ENCODE assay signal across 33 cellular contexts in genomic region chr20:53177687-53178086, GRCh38.
DNase-seq lines count a peak whose midpoint lies in the region; ATAC-seq, FAIRE-seq and TF ChIP-seq lines count a peak whose summit lies in the region.
"Had no signal": no experiment of that assay in that cellular context is flagged by ENCODE, and none has a peak within 500 bp of the region (broad histone marks: within the 10 kb centered on the region; RNA-seq: fewer than 3 reads in every experiment).

No MANE protein-coding gene starts in this region.

- TF ChIP-seq POLR2A in HepG2 (IDR thresholded peaks at IDR 0.05; ENCODE audit: insufficient read depth in 1 of 2, low read depth in 2 of 2, low read length in 2 of 2) (no peak), right lobe of liver (IDR thresholded peaks at IDR 0.05) (no peak), K562 (conservative IDR thresholded peaks at IDR 0.05) (no peak)

- H3K4me2 ChIP-seq in HepG2 (ENCODE audit: low read depth, low read length) (no peak overlapping the region), K562 (ENCODE audit: insufficient read depth, low read length) (no peak overlapping the region)
- H3K4me2 ChIP-seq: A549; BLaER1; BLaER1 treated with 17β-estradiol and CSF1 and Interleukin-3, amounts not matched to agents 10 nM and 100 nM had no signal

- TF ChIP-seq EP300 in HepG2 (IDR thresholded peaks at IDR 0.05; ENCODE audit: low read depth in 2 of 2, low read length in 2 of 2) (no peak), HepG2 (CRISPR knock-in tag; IDR thresholded peaks at IDR 0.05; ENCODE audit: borderline replicate concordance) (no peak), K562 (IDR thresholded peaks at IDR 0.05; ENCODE audit: low read length) (no peak)

- DNase-seq in HepG2 (ENCODE audit: low spot score) (no peak), right lobe of liver (no peak), K562 (ENCODE audit: extremely low read depth in 1 of 4, low spot score in 3 of 4) (no peak), bronchial epithelial cell (ENCODE audit: low read depth) (no peak), NCI-H1930 (lab: John Stamatoyannopoulos, UW) (no peak)
- DNase-seq: 8988T; ACHN; AML-193; BE2C; C1 segment of cervical spinal cord; Caco-2; Calu3; CD4-positive, alpha-beta memory T cell; CD4-positive, alpha-beta T cell; CD4-positive, CD25-positive, alpha-beta regulatory T cell; CD8-positive, alpha-beta memory T cell; CD8-positive, alpha-beta T cell; COR-L47; DMS 273 treated with DMSO at 0.1 percent for 48 hours; DMS153; DMS53; DMS79; DMS79 treated with DMSO at 0.1 percent for 48 hours; DND-41; EL had no signal

- CTCF ChIA-PET in HepG2 (lab: Yijun Ruan, JAX; ENCODE audit: low intra/inter-chr PET ratio, low total read pairs) = no interaction called here
- CTCF ChIA-PET in K562 (lab: Yijun Ruan, JAX; ENCODE audit: low intra/inter-chr PET ratio) = no interaction called here

- FAIRE-seq in HepG2 (lab: Jason Lieb, UNC) (no peak), K562 (lab: Jason Lieb, UNC) (no peak), bronchial epithelial cell (lab: Jason Lieb, UNC) (peak; percentile 58)
- FAIRE-seq: A204.1, A549, D721Med had no signal

- H3K4me3 ChIP-seq in HepG2 (replicated peaks in 1 of 3; ENCODE audit: insufficient read depth in 1 of 3, low read depth in 2 of 3, low read length in 3 of 3) (no peak overlapping the region), right lobe of liver (no peak overlapping the region), K562 (no peak overlapping the region), bronchial epithelial cell (ENCODE audit: low read depth, low read length) (no peak overlapping the region)
- H3K4me3 ChIP-seq: A549; BLaER1; BLaER1 treated with 17β-estradiol and CSF1 and Interleukin-3, amounts not matched to agents 10 nM and 100 nM had no signal

- BruUV-seq in HepG2 (replicated peaks; lab: Mats Ljungman, UMichigan) (no TSS peak), K562 (replicated peaks; lab: Mats Ljungman, UMichigan) (no TSS peak)

- H4K20me1 ChIP-seq in HepG2 (ENCODE audit: insufficient read depth, low read length) (no peaks in the 10 kb centered on the region), K562 (replicated peaks; ENCODE audit: control insufficient read depth, insufficient read depth, low read length) (no peaks in the 10 kb centered on the region)
- H4K20me1 ChIP-seq: BLaER1; BLaER1 treated with 17β-estradiol and CSF1 and Interleukin-3, amounts not matched to agents 10 nM and 100 nM had no signal

- H3K79me2 ChIP-seq in HepG2 (ENCODE audit: insufficient read depth, low read length) = no peaks in the 10 kb centered on the region
- H3K79me2 ChIP-seq in K562 (ENCODE audit: control insufficient read depth, insufficient read depth, low read length) = no peaks in the 10 kb centered on the region

- H3K9me3 ChIP-seq in HepG2 (ENCODE audit: low read length) (no peaks in the 10 kb centered on the region), right lobe of liver (no peaks in the 10 kb centered on the region), K562 (replicated peaks; ENCODE audit: control insufficient read depth, insufficient read depth, low read depth, low read length) (0 out of 2 replicates have a peak, but pooled peaks cover under 1% of the 10 kb centered on the region)
- H3K9me3 ChIP-seq: A549; BE2C; BLaER1; BLaER1 treated with 17β-estradiol and CSF1 and Interleukin-3, amounts not matched to agents 10 nM and 100 nM; Caco-2 had no signal

- POLR2A ChIA-PET in HepG2 (lab: Yijun Ruan, JAX) = no interaction called here
- POLR2A ChIA-PET in K562 (lab: Yijun Ruan, JAX) = interaction anchor here (0.6 kb wide), 1 partner anchor 12 kb away, joined by 4 read pairs; no protein-coding TSS in a partner anchor

- H3K27me3 ChIP-seq in HepG2 (ENCODE audit: control insufficient read depth in 1 of 2, insufficient read depth in 2 of 2, low read length in 2 of 2) (no peaks in the 10 kb centered on the region; a peak in 2 of 5 replicates), right lobe of liver (no peaks in the 10 kb centered on the region), K562 (ENCODE audit: control insufficient read depth in 2 of 2, insufficient read depth in 2 of 2, low read length in 2 of 2) (no peaks in the 10 kb centered on the region), bronchial epithelial cell (ENCODE audit: control insufficient read depth, insufficient read depth, low read length) (no peaks in the 10 kb centered on the region)
- H3K27me3 ChIP-seq: BE2C; BLaER1; BLaER1 treated with 17β-estradiol and CSF1 and Interleukin-3, amounts not matched to agents 10 nM and 100 nM had no signal

- H2AFZ ChIP-seq in HepG2 (ENCODE audit: low read length) (no peak overlapping the region), K562 (ENCODE audit: low read depth, low read length) (no peak overlapping the region)

- ATAC-seq in HepG2 (no peak), right lobe of liver (no peak), K562 (no peak), HG03108 (IDR thresholded peaks at IDR 0.05; ENCODE audit: unreplicated experiment) (no peak)
- ATAC-seq: A549; CD8-positive, alpha-beta T cell had no signal

- TF ChIP-seq CTCF in HepG2 (CRISPR knock-in tag; IDR thresholded peaks at IDR 0.05) = no peak
- TF ChIP-seq CTCF in right lobe of liver (IDR thresholded peaks at IDR 0.05) = no peak
- no peak for TF ChIP-seq CTCF in K562 (IDR thresholded peaks at IDR 0.05 in 2 of 3, conservative IDR thresholded peaks at IDR 0.05 in 1 of 3; ENCODE audit: insufficient read depth in 2 of 3, low read depth in 1 of 3, low read length in 3 of 3)
- TF ChIP-seq CTCF in bronchial epithelial cell (IDR thresholded peaks at IDR 0.05; ENCODE audit: insufficient read depth, low read length, severe bottlenecking) = no peak

- H3K9me1 ChIP-seq in K562 (ENCODE audit: control insufficient read depth, insufficient read depth, low read length) = no peaks in the 10 kb centered on the region

- 10% methylated on average over 2 of the region's 2 CpGs for WGBS in HepG2 (ENCODE audit: low lambda C conversion rate)
- WGBS in right lobe of liver (ENCODE audit: insufficient coverage, low coverage, low lambda C conversion rate, missing lambda C conversion rate) = no CpG with 5 or more reads among the region's 2 CpGs
- WGBS in K562 (ENCODE audit: insufficient coverage, low coverage, missing lambda C conversion rate) = 78% methylated on average over 2 of the region's 2 CpGs

- in situ Hi-C loops in HepG2 (cut with HindIII; ENCODE audit: extremely low pct_ligation_motif_present, low pct_unique_long_range_greater_than_20kb) (no loop called here), K562 (cut with MboI) (no loop called here)

- H3K9ac ChIP-seq in HepG2 (ENCODE audit: insufficient read depth, low read depth, low read length) (no peak overlapping the region), K562 (ENCODE audit: insufficient read depth in 1 of 2, low read depth in 2 of 2, low read length in 2 of 2) (no peak overlapping the region)
- H3K9ac ChIP-seq: BLaER1; BLaER1 treated with 17β-estradiol and CSF1 and Interleukin-3, amounts not matched to agents 10 nM and 100 nM had no signal

- TF ChIP-seq RAD21 in HepG2 (CRISPR knock-in tag; IDR thresholded peaks at IDR 0.05) (no peak), K562 (CRISPR knock-in tag; conservative IDR thresholded peaks at IDR 0.05 in 1 of 2, IDR thresholded peaks at IDR 0.05 in 1 of 2) (no peak)

- H3K36me3 ChIP-seq in HepG2 (replicated peaks in 1 of 2; ENCODE audit: control insufficient read depth in 1 of 2, insufficient read depth in 2 of 2, low read length in 2 of 2) (no peaks in the 10 kb centered on the region), right lobe of liver (peaks cover 0 to 3% (median 0%) of the 10 kb centered on the region in 4 donors), K562 (ENCODE audit: control insufficient read depth, insufficient read depth, low read length) (no peaks in the 10 kb centered on the region), bronchial epithelial cell (ENCODE audit: control insufficient read depth, insufficient read depth, low read length) (no peaks in the 10 kb centered on the region)
- H3K36me3 ChIP-seq: BE2C; BLaER1; BLaER1 treated with 17β-estradiol and CSF1 and Interleukin-3, amounts not matched to agents 10 nM and 100 nM had no signal

- H3K4me1 ChIP-seq in HepG2 (ENCODE audit: insufficient read depth, low read length) (no peaks in the 10 kb centered on the region), right lobe of liver (no peaks in the 10 kb centered on the region), K562 (replicated peaks in 1 of 2; ENCODE audit: control insufficient read depth in 2 of 2, insufficient read depth in 2 of 2, low read length in 2 of 2) (peaks cover 20 to 47% of the 10 kb centered on the region in 2 experiments; a peak in 4 of 5 replicates)
- H3K4me1 ChIP-seq: A549; BE2C; BLaER1; BLaER1 treated with 17β-estradiol and CSF1 and Interleukin-3, amounts not matched to agents 10 nM and 100 nM; Caco-2 had no signal

- intact Hi-C loops in HepG2 (cut with micrococcal nuclease; ENCODE audit: unreplicated experiment) (no loop called here), right lobe of liver (cut with DNase I) (no loop called here), K562 (cut with micrococcal nuclease) (no loop called here)

- no peak overlapping the region for H3K27ac ChIP-seq in HepG2 (ENCODE audit: extremely low read length, insufficient read depth, low read length)
- no peak overlapping the region for H3K27ac ChIP-seq in right lobe of liver
- no peak overlapping the region for H3K27ac ChIP-seq in K562 (ENCODE audit: extremely low read depth, low read depth, low read length)
- H3K27ac ChIP-seq: 22Rv1; A549; BLaER1; BLaER1 treated with 17β-estradiol and CSF1 and Interleukin-3, amounts not matched to agents 10 nM and 100 nM; C4-2B had no signal

TF ChIP-seq in HepG2, 621 proteins besides CTCF, POLR2A, EP300 and RAD21 (continues in another document):
- TF ChIP-seq ZNF841 (CRISPR knock-in tag; IDR thresholded peaks at IDR 0.05; ENCODE audit: borderline replicate concordance) (no peak), MTA3 (CRISPR knock-in tag; IDR thresholded peaks at IDR 0.05) (no peak), CEBPG (CRISPR knock-in tag; IDR thresholded peaks at IDR 0.05) (no peak), ZNF629 (CRISPR knock-in tag; conservative IDR thresholded peaks at IDR 0.05) (peak; percentile 54)

TF ChIP-seq in K562, 482 proteins besides CTCF, POLR2A, EP300 and RAD21:
- no peak for TF ChIP-seq MYC (IDR thresholded peaks at IDR 0.05; ENCODE audit: low read depth, low read length)
- no peak for TF ChIP-seq MYC (CRISPR knock-in tag; IDR thresholded peaks at IDR 0.05; ENCODE audit: borderline replicate concordance, low read depth)
- TF ChIP-seq HDAC2 (IDR thresholded peaks at IDR 0.05) = 0 out of 2 replicates have a peak, but pooled peaks have one; percentile 21
- TF ChIP-seq KDM1A (IDR thresholded peaks at IDR 0.05) = peak in 1 of 2 experiments; percentile 72; a peak in 2 of 4 replicates
- TF ChIP-seq RBM25 (IDR thresholded peaks at IDR 0.05; ENCODE audit: low read depth, low read length, severe bottlenecking) = peak; percentile 72
- no peak for TF ChIP-seq POLR2G (IDR thresholded peaks at IDR 0.05; ENCODE audit: low read depth, low read length)
- TF ChIP-seq BACH1 (tag; IDR thresholded peaks at IDR 0.05) = no peak
- peak; percentile 71; the same call in 1 of the 2 replicates for TF ChIP-seq BCOR (IDR thresholded peaks at IDR 0.05)
TF ChIP-seq in K562: peak in this region for 4.

Comparison
In these comparisons a context has a peak if more than half of its experiments do, and no peak if none do; other contexts are left out.
1. Of the 241 proteins assayed by ChIP-seq in both HepG2 and K562: peak only in HepG2: none; only in K562: HDAC2; in both: none; in neither: 239; mixed calls (peak in some experiments, not most) for 1.